ENCODE assay signal across 1 cellular context in genomic region chr16:405548-406506, GRCh38.
TF ChIP-seq lines count a peak whose summit lies in the region.

No MANE protein-coding gene starts in this region.

TF ChIP-seq in IMR-90, 13 proteins besides CTCF, POLR2A, EP300 and RAD21:
- no peak for TF ChIP-seq FOS (IDR thresholded peaks at IDR 0.05; ENCODE audit: low read depth, low read length)
- peak; percentile 53; the same call in 1 of the 2 replicates for TF ChIP-seq CEBPB (IDR thresholded peaks at IDR 0.05; ENCODE audit: low read depth, low read length)
